ENCODE assay signal across 18 cellular contexts in the genomic region with DNA sequence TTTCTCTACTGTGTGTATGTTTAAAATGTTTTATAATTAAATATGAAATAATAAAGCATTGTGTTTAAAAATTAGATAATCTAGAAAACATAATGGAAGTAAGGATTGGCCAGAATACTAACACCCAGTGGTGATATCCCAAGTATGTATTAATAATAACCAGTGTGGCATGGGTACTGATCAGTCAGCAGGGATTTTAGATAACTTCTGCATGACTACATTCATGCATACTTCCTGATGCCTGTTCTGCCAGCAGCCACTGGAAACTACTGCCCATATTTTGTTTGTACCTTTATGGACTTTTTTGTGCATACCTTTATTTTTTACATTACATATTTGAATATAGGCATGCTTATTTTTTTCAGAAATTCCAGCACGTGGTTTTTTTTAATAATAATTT.
DNase-seq lines count a peak whose midpoint lies in the region; ATAC-seq, FAIRE-seq and TF ChIP-seq lines count a peak whose summit lies in the region.
"Had no signal": no experiment of that assay in that cellular context is flagged by ENCODE, and none has a peak within 500 bp of the region (broad histone marks: within the 10 kb centered on the region; RNA-seq: fewer than 3 reads in every experiment).

No MANE protein-coding gene starts in this region.

- CTCF ChIA-PET in Caco-2 (lab: Charles Lee) = no interaction called here
- CTCF ChIA-PET in CD8-positive, alpha-beta T cell (lab: Charles Lee) = no interaction called here

- H3K27ac Mint-ChIP-seq in Caco-2 (ENCODE audit: unreplicated experiment) = no peak overlapping the region
- no peak overlapping the region for H3K27ac Mint-ChIP-seq in CD8-positive, alpha-beta T cell
- H3K27ac Mint-ChIP-seq: B cell; CD8-positive, alpha-beta memory T cell; IgD-negative memory B cell had no signal

- DNase-seq in GM19239 (ENCODE audit: insufficient read length, low spot score) (no peak), NCI-H226 (peak; percentile 44), epithelial cell of prostate (ENCODE audit: low read depth, low spot score) (no peak), osteoblast (ENCODE audit: insufficient read length, low spot score, missing footprints) (peak; percentile 82), Caco-2 (no peak), SHP77 treated with DMSO at 0.1 percent for 48 hours (lab: John Stamatoyannopoulos, UW) (no peak)
- DNase-seq in CD8-positive, alpha-beta T cell = no peak
- DNase-seq: CD8-positive, alpha-beta memory T cell; COR-L47; GF-D8; KBM-7 had no signal

- no TSS peak for BruUV-seq in Caco-2 (replicated peaks; lab: Mats Ljungman, UMichigan)

- no peak for ATAC-seq in CD8-positive, alpha-beta T cell

- H3K27me3 ChIP-seq in osteoblast (ENCODE audit: insufficient read depth, low read length) (no peaks in the 10 kb centered on the region), Caco-2 (replicated peaks; ENCODE audit: control insufficient read depth, insufficient read depth, low read length) (no peaks in the 10 kb centered on the region)
- no peaks in the 10 kb centered on the region for H3K27me3 ChIP-seq in CD8-positive, alpha-beta T cell (ENCODE audit: insufficient read depth, low read length)
- H3K27me3 ChIP-seq: BLaER1 treated with 17β-estradiol and CSF1 and Interleukin-3, amounts not matched to agents 10 nM and 100 nM had no signal

- H3K4me2 ChIP-seq in osteoblast (ENCODE audit: insufficient read depth, low read length) = no peak overlapping the region

- POLR2A ChIA-PET in Caco-2 (lab: Charles Lee) = no interaction called here
- POLR2A ChIA-PET in CD8-positive, alpha-beta T cell (lab: Charles Lee) = no interaction called here

- peaks cover 4% of the 10 kb centered on the region for H3K36me3 Mint-ChIP-seq in Caco-2 (ENCODE audit: insufficient read depth, unreplicated experiment)
- H3K36me3 Mint-ChIP-seq in CD8-positive, alpha-beta T cell = no peaks in the 10 kb centered on the region
- H3K36me3 Mint-ChIP-seq: CD8-positive, alpha-beta memory T cell; IgD-negative memory B cell had no signal

- FAIRE-seq in GM19239 (lab: Jason Lieb, UNC) = peak; percentile 42
- FAIRE-seq: D721Med, H1, HTR-8/SVneo had no signal

- H3K9me3 ChIP-seq in osteoblast (ENCODE audit: low read depth, low read length) (no peaks in the 10 kb centered on the region), Caco-2 (peaks cover 13% of the 10 kb centered on the region)
- H3K9me3 ChIP-seq in CD8-positive, alpha-beta T cell (ENCODE audit: low read length) = no peaks in the 10 kb centered on the region
- H3K9me3 ChIP-seq: HAP-1 had no signal

- H3K27ac ChIP-seq in epithelial cell of prostate (peak overlapping the region; percentile 52), osteoblast (ENCODE audit: low read depth, low read length) (no peak overlapping the region)
- no peak overlapping the region for H3K27ac ChIP-seq in CD8-positive, alpha-beta T cell (ENCODE audit: low read depth, low read length)
- H3K27ac ChIP-seq: BLaER1 treated with 17β-estradiol and CSF1 and Interleukin-3, amounts not matched to agents 10 nM and 100 nM had no signal

- no peaks in the 10 kb centered on the region for H3K79me2 ChIP-seq in osteoblast (ENCODE audit: insufficient read depth, low read length)

- no peak overlapping the region for H2AFZ ChIP-seq in osteoblast (ENCODE audit: low read length)

- H3K27me3 Mint-ChIP-seq in Caco-2 (ENCODE audit: insufficient read depth, unreplicated experiment) = no peaks in the 10 kb centered on the region
- no peaks in the 10 kb centered on the region for H3K27me3 Mint-ChIP-seq in CD8-positive, alpha-beta T cell (ENCODE audit: low read depth)
- H3K27me3 Mint-ChIP-seq: B cell; CD8-positive, alpha-beta memory T cell; IgD-negative memory B cell had no signal

- no peak overlapping the region for H3K4me3 ChIP-seq in osteoblast (ENCODE audit: insufficient read depth, low read length)
- H3K4me3 ChIP-seq in Caco-2 (ENCODE audit: low read depth, low read length) = no peak overlapping the region
- no peak overlapping the region for H3K4me3 ChIP-seq in CD8-positive, alpha-beta T cell (ENCODE audit: low read depth, low read length)
- H3K4me3 ChIP-seq: BLaER1 treated with 17β-estradiol and CSF1 and Interleukin-3, amounts not matched to agents 10 nM and 100 nM; HAP-1 had no signal

- no peaks in the 10 kb centered on the region for H3K4me1 Mint-ChIP-seq in Caco-2 (ENCODE audit: low read depth, unreplicated experiment)
- H3K4me1 Mint-ChIP-seq in CD8-positive, alpha-beta T cell (ENCODE audit: low read depth) = no peaks in the 10 kb centered on the region
- H3K4me1 Mint-ChIP-seq: B cell; CD8-positive, alpha-beta memory T cell; IgD-negative memory B cell had no signal

- H3K36me3 ChIP-seq in osteoblast (ENCODE audit: insufficient read depth, low read length) = no peaks in the 10 kb centered on the region
- no peaks in the 10 kb centered on the region for H3K36me3 ChIP-seq in Caco-2 (ENCODE audit: control insufficient read depth, insufficient read depth, low read length)
- H3K36me3 ChIP-seq in CD8-positive, alpha-beta T cell (ENCODE audit: insufficient read depth, low read length) = no peaks in the 10 kb centered on the region
- H3K36me3 ChIP-seq: BLaER1 treated with 17β-estradiol and CSF1 and Interleukin-3, amounts not matched to agents 10 nM and 100 nM; HAP-1 had no signal

- intact Hi-C loops in Caco-2 (cut with micrococcal nuclease; ENCODE audit: unreplicated experiment) = no loop called here
- intact Hi-C loops in CD8-positive, alpha-beta T cell (cut with DNase I, micrococcal nuclease) = no loop called here

- H3K4me1 ChIP-seq in osteoblast (ENCODE audit: insufficient read depth, low read length) (no peaks in the 10 kb centered on the region), Caco-2 (no peaks in the 10 kb centered on the region)
- no peaks in the 10 kb centered on the region for H3K4me1 ChIP-seq in CD8-positive, alpha-beta T cell (ENCODE audit: insufficient read depth, low read length)
- H3K4me1 ChIP-seq: BLaER1 treated with 17β-estradiol and CSF1 and Interleukin-3, amounts not matched to agents 10 nM and 100 nM; HAP-1 had no signal

- no peaks in the 10 kb centered on the region for H4K20me1 ChIP-seq in osteoblast (ENCODE audit: insufficient read depth, low read length)
- H4K20me1 ChIP-seq: BLaER1 treated with 17β-estradiol and CSF1 and Interleukin-3, amounts not matched to agents 10 nM and 100 nM had no signal

- H3K9me3 Mint-ChIP-seq in Caco-2 (ENCODE audit: unreplicated experiment) = peaks cover 14% of the 10 kb centered on the region
- peaks cover 9% of the 10 kb centered on the region for H3K9me3 Mint-ChIP-seq in CD8-positive, alpha-beta T cell

- TF ChIP-seq CTCF in osteoblast (IDR thresholded peaks at IDR 0.05; ENCODE audit: extremely low read depth, low read depth, low read length) = no peak
- no peak for TF ChIP-seq CTCF in Caco-2 (IDR thresholded peaks at IDR 0.05; ENCODE audit: insufficient read depth in 1 of 2, low read depth in 1 of 2, low read length in 1 of 2, severe bottlenecking in 1 of 2, unreplicated experiment in 1 of 2)
- TF ChIP-seq CTCF in CD8-positive, alpha-beta T cell (IDR thresholded peaks at IDR 0.05) = no peak

- no peak overlapping the region for H3K4me3 Mint-ChIP-seq in Caco-2 (ENCODE audit: unreplicated experiment)
- no peak overlapping the region for H3K4me3 Mint-ChIP-seq in CD8-positive, alpha-beta T cell
- H3K4me3 Mint-ChIP-seq: B cell; CD8-positive, alpha-beta memory T cell; IgD-negative memory B cell had no signal

Comparison
In these comparisons a context has a peak if more than half of its experiments do, and no peak if none do; other contexts are left out.
1. DNase-seq: peak in NCI-H226 (single experiment) and osteoblast (single experiment); none in GM19239 (single experiment), epithelial cell of prostate (single experiment), Caco-2 (0 of 2), CD8-positive, alpha-beta T cell (0 of 7) and SHP77 treated with DMSO at 0.1 percent for 48 hours (single experiment).